Comparison of ENCODE assay signal across 14 cellular contexts in genomic region chr19:34474233-34474989, GRCh38. TPM values are rescaled to one million over a fixed set of nuclear protein-coding genes. Genes with fewer than 3 reads are reported as not detected.
A peak's percentile ranks its signal among the peaks of the same experiment; 100 is the strongest.
DNase-seq lines count a peak whose midpoint lies in the region; ATAC-seq and TF ChIP-seq lines count a peak whose summit lies in the region.
"Had no signal": no experiment of that assay in that cellular context is flagged by ENCODE, and none has a peak within 500 bp of the region (broad histone marks: within the 10 kb centered on the region; RNA-seq: fewer than 3 reads in every experiment).

No MANE protein-coding gene starts in this region.

- no peak overlapping the region for H3K4ac ChIP-seq in IMR-90 (ENCODE audit: low read depth, low read length)

- TF ChIP-seq CTCF in IMR-90 (conservative IDR thresholded peaks at IDR 0.05; ENCODE audit: low read depth, low read length) (no peak), SK-N-SH (IDR thresholded peaks at IDR 0.05) (no peak), osteocyte (IDR thresholded peaks at IDR 0.05) (no peak)

- no peak overlapping the region for H4K5ac ChIP-seq in IMR-90 (ENCODE audit: low read depth, low read length)

- H3K4me2 ChIP-seq in IMR-90 (ENCODE audit: low read depth, low read length) (no peak overlapping the region; the same call in 1 of the 2 replicates), SK-N-SH (peak overlapping the region; percentile 64; the same call in 1 of the 2 replicates)

- H3F3A ChIP-seq in SK-N-SH (replicated peaks; ENCODE audit: insufficient read depth) = peaks cover 41% of the 10 kb centered on the region

- H3K36me3 ChIP-seq in IMR-90 (ENCODE audit: control insufficient read depth, insufficient read depth, low read length) = peaks cover 17% of the 10 kb centered on the region
- peaks cover 17 to 23% of the 10 kb centered on the region in 2 experiments for H3K36me3 ChIP-seq in SK-N-SH (replicated peaks in 1 of 2; ENCODE audit: control insufficient read depth in 1 of 2, insufficient read depth in 2 of 2, low read length in 1 of 2)

- no peak overlapping the region for H2AK5ac ChIP-seq in IMR-90 (ENCODE audit: low read depth, low read length)

- H4K8ac ChIP-seq in IMR-90 (ENCODE audit: low read depth in 2 of 2, low read length in 2 of 2) = no peak overlapping the region

- H3K4me1 Mint-ChIP-seq in activated CD4-positive, alpha-beta T cell treated with anti-CD3 and anti-CD28 coated beads for 36 hours = peaks cover 19% of the 10 kb centered on the region
- peaks cover 6% of the 10 kb centered on the region for H3K4me1 Mint-ChIP-seq in activated CD4-positive, alpha-beta T cell treated with anti-CD3 and anti-CD28 coated beads, Interleukin-2, amount 10 ng/mL, durations not matched to agents 7 days and 5 days
- H3K4me1 Mint-ChIP-seq in osteocyte (ENCODE audit: unreplicated experiment) = peaks cover 10% of the 10 kb centered on the region
- H3K4me1 Mint-ChIP-seq: neural crest cell had no signal

- H2BK15ac ChIP-seq in IMR-90 (ENCODE audit: low read depth, low read length) = no peak overlapping the region; the same call in 2 of the 3 replicates

- H3K14ac ChIP-seq in IMR-90 (replicated peaks; ENCODE audit: low read depth, low read length) = no peak overlapping the region

- H4K91ac ChIP-seq in IMR-90 (ENCODE audit: insufficient read depth, low read depth, low read length) = no peak overlapping the region

- TF ChIP-seq EP300 in SK-N-SH (IDR thresholded peaks at IDR 0.05; ENCODE audit: borderline replicate concordance in 1 of 2, low read depth in 1 of 2, low read length in 1 of 2) = no peak

- peaks cover 8% of the 10 kb centered on the region for H3K27me3 Mint-ChIP-seq in activated CD4-positive, alpha-beta T cell treated with anti-CD3 and anti-CD28 coated beads for 36 hours
- H3K27me3 Mint-ChIP-seq in activated CD4-positive, alpha-beta T cell treated with anti-CD3 and anti-CD28 coated beads, Interleukin-2, amount 10 ng/mL, durations not matched to agents 7 days and 5 days = peaks cover 9% of the 10 kb centered on the region
- H3K27me3 Mint-ChIP-seq in osteocyte (ENCODE audit: unreplicated experiment) = no peaks in the 10 kb centered on the region

- peak overlapping the region; percentile 88 for H3K27ac Mint-ChIP-seq in activated CD4-positive, alpha-beta T cell treated with anti-CD3 and anti-CD28 coated beads for 36 hours
- no peak overlapping the region for H3K27ac Mint-ChIP-seq in activated CD4-positive, alpha-beta T cell treated with anti-CD3 and anti-CD28 coated beads, Interleukin-2, amount 10 ng/mL, durations not matched to agents 7 days and 5 days
- peak overlapping the region; percentile 59 for H3K27ac Mint-ChIP-seq in osteocyte (ENCODE audit: unreplicated experiment)
- H3K27ac Mint-ChIP-seq: immature natural killer cell had no signal

- H3K27ac ChIP-seq in IMR-90 (ENCODE audit: insufficient read depth, low read length) (peak overlapping the region; percentile 62; the same call in 1 of the 2 replicates), SK-N-SH (ENCODE audit: low read depth in 2 of 2, low read length in 1 of 2) (peak overlapping the region in 1 of 2 experiments; percentile 78; a peak in 3 of 4 replicates)

- no peak overlapping the region for H3K4me3 ChIP-seq in IMR-90 (ENCODE audit: insufficient read depth, low read depth, low read length)
- no peak overlapping the region for H3K4me3 ChIP-seq in SK-N-SH (ENCODE audit: low read depth in 2 of 2, low read length in 1 of 2)
- H3K4me3 ChIP-seq: tibial nerve had no signal

- no CpG with 5 or more reads among the region's 4 CpGs for WGBS in IMR-90 (ENCODE audit: extremely low coverage in 2 of 2, insufficient read length in 1 of 2), 2 experiments
- WGBS in SK-N-SH (ENCODE audit: low lambda C conversion rate) = 74% methylated on average over 4 of the region's 4 CpGs

- H2BK120ac ChIP-seq in IMR-90 (ENCODE audit: low read depth, low read length) = no peak overlapping the region

- H2AFZ ChIP-seq in IMR-90 (replicated peaks; ENCODE audit: low read length, poor library complexity) (no peak overlapping the region), SK-N-SH (ENCODE audit: low read depth) (no peak overlapping the region)

- H3K4me1 ChIP-seq in IMR-90 (ENCODE audit: control insufficient read depth, insufficient read depth, low read length) (peaks cover 6% of the 10 kb centered on the region), SK-N-SH (ENCODE audit: control insufficient read depth in 1 of 2, insufficient read depth in 2 of 2, low read depth in 1 of 2, low read length in 1 of 2) (0 out of 4 replicates have a peak, but pooled peaks cover 0 to 8% of the 10 kb centered on the region in 2 experiments)

- no TSS peak for BruUV-seq in IMR-90 (replicated peaks; lab: Mats Ljungman, UMichigan)

- H3K9me3 Mint-ChIP-seq in activated CD4-positive, alpha-beta T cell treated with anti-CD3 and anti-CD28 coated beads for 36 hours (ENCODE audit: low read depth) = no peaks in the 10 kb centered on the region
- no peaks in the 10 kb centered on the region for H3K9me3 Mint-ChIP-seq in activated CD4-positive, alpha-beta T cell treated with anti-CD3 and anti-CD28 coated beads, Interleukin-2, amount 10 ng/mL, durations not matched to agents 7 days and 5 days
- no peaks in the 10 kb centered on the region for H3K9me3 Mint-ChIP-seq in osteocyte (ENCODE audit: unreplicated experiment)
- H3K9me3 Mint-ChIP-seq: immature natural killer cell, neural crest cell had no signal

- H3K4me3 Mint-ChIP-seq in activated CD4-positive, alpha-beta T cell treated with anti-CD3 and anti-CD28 coated beads for 36 hours = no peak overlapping the region
- no peak overlapping the region for H3K4me3 Mint-ChIP-seq in activated CD4-positive, alpha-beta T cell treated with anti-CD3 and anti-CD28 coated beads, Interleukin-2, amount 10 ng/mL, durations not matched to agents 7 days and 5 days
- no peak overlapping the region for H3K4me3 Mint-ChIP-seq in osteocyte (ENCODE audit: unreplicated experiment)
- H3K4me3 Mint-ChIP-seq: immature natural killer cell, neural crest cell had no signal

- no peak for ATAC-seq in activated CD4-positive, alpha-beta T cell treated with anti-CD3 and anti-CD28 coated beads for 36 hours
- peak; percentile 22 for ATAC-seq in IMR-90 (ENCODE audit: low read depth)

- CTCF ChIA-PET in activated CD4-positive, alpha-beta T cell treated with anti-CD3 and anti-CD28 coated beads for 36 hours (lab: Charles Lee) = interaction anchor here (1.0 to 1.6 kb wide), 3 partner anchors 8 to 43 kb away, joined by 3 to 5 read pairs (median 3); partner anchors contain the start of gene WTIP
- CTCF ChIA-PET in activated CD4-positive, alpha-beta T cell treated with anti-CD3 and anti-CD28 coated beads, Interleukin-2, amount 10 ng/mL, durations not matched to agents 7 days and 5 days (lab: Charles Lee) = interaction anchor here (1.1 kb wide), 1 partner anchor 8 kb away, joined by 3 read pairs; no protein-coding TSS in a partner anchor
- CTCF ChIA-PET in IMR-90 (lab: Yijun Ruan, JAX) = interaction anchor here (1.0 kb wide), 1 partner anchor 27 kb away, joined by 3 read pairs; no protein-coding TSS in a partner anchor
- CTCF ChIA-PET in SK-N-SH (lab: Yijun Ruan, JAX) = interaction anchor here (1.0 to 3.4 kb wide), 2 partner anchors 12 to 238 kb away, joined by 3 to 10 read pairs; no protein-coding TSS in a partner anchor

- H4K20me1 ChIP-seq in IMR-90 (ENCODE audit: insufficient read depth, low read length) = peaks cover 12% of the 10 kb centered on the region
- peaks cover 8% of the 10 kb centered on the region; the same call in 1 of the 2 replicates for H4K20me1 ChIP-seq in SK-N-SH (ENCODE audit: insufficient read depth)

- no peak for TF ChIP-seq POLR2A in IMR-90 (IDR thresholded peaks at IDR 0.05; ENCODE audit: low read depth, low read length)

- POLR2A ChIA-PET in activated CD4-positive, alpha-beta T cell treated with anti-CD3 and anti-CD28 coated beads for 36 hours (lab: Charles Lee) = interaction anchor here (0.7 to 1.9 kb wide), 2 partner anchors 47 to 452 kb away, joined by 3 to 7 read pairs; partner anchors contain the start of gene UBA2
- POLR2A ChIA-PET in activated CD4-positive, alpha-beta T cell treated with anti-CD3 and anti-CD28 coated beads, Interleukin-2, amount 10 ng/mL, durations not matched to agents 7 days and 5 days (lab: Charles Lee) = no interaction called here
- POLR2A ChIA-PET in IMR-90 (lab: Charles Lee; ENCODE audit: unreplicated experiment) (interaction anchor here (0.6 kb wide), 1 partner anchor 269 kb away, joined by 6 read pairs; no protein-coding TSS in a partner anchor), SK-N-SH (lab: Yijun Ruan, JAX) (interaction anchor here (0.6 kb wide), 1 partner anchor 9 kb away, joined by 5 read pairs; no protein-coding TSS in a partner anchor)

- no peak for DNase-seq in activated CD4-positive, alpha-beta T cell treated with anti-CD3 and anti-CD28 coated beads for 36 hours
- no peak for DNase-seq in activated CD4-positive, alpha-beta T cell treated with anti-CD3 and anti-CD28 coated beads, Interleukin-2, amount 10 ng/mL, durations not matched to agents 7 days and 5 days
- DNase-seq in IMR-90 (peak; percentile 14), SK-N-SH (no peak), osteocyte (ENCODE audit: extremely low spot score, unreplicated experiment) (no peak), cerebellar cortex (ENCODE audit: low spot score) (no peak), medulla oblongata (ENCODE audit: extremely low spot score) (no peak), NCI-H774 (lab: John Stamatoyannopoulos, UW) (no peak)
- DNase-seq: activated CD8-positive, alpha-beta memory T cell treated with anti-CD3 and anti-CD28 coated beads, Interleukin-2, amount 50 U/mL, for 4 hours; immature natural killer cell; NCI-H446; right cardiac atrium had no signal

- H2BK5ac ChIP-seq in IMR-90 (ENCODE audit: low read depth, low read length, poor library complexity, severe bottlenecking) = peak overlapping the region; percentile 24

- peaks cover 14% of the 10 kb centered on the region for H3K9me1 ChIP-seq in IMR-90 (ENCODE audit: insufficient read depth, low read length)

- H3K18ac ChIP-seq in IMR-90 (ENCODE audit: low read depth, low read length) = no peak overlapping the region

- dilution Hi-C loops in IMR-90 (cut with HindIII; ENCODE audit: low sequenced_read_pairs, unreplicated experiment) = no loop called here

- H3K9me3 ChIP-seq in IMR-90 (ENCODE audit: control insufficient read depth, insufficient read depth, low read length) = no peaks in the 10 kb centered on the region
- H3K9me3 ChIP-seq in SK-N-SH = no peaks in the 10 kb centered on the region
- H3K9me3 ChIP-seq: tibial nerve had no signal

- H2BK20ac ChIP-seq in IMR-90 (ENCODE audit: low read depth, low read length) = no peak overlapping the region

- H3K9ac ChIP-seq in IMR-90 (ENCODE audit: low read depth, low read length) = no peak overlapping the region
- H3K9ac ChIP-seq in SK-N-SH = no peak overlapping the region; the same call in 1 of the 2 replicates

- no peaks in the 10 kb centered on the region for H3K27me3 ChIP-seq in IMR-90 (ENCODE audit: control insufficient read depth, insufficient read depth, low read length)
- no peaks in the 10 kb centered on the region for H3K27me3 ChIP-seq in SK-N-SH (ENCODE audit: insufficient read depth)
- H3K27me3 ChIP-seq: tibial nerve had no signal

- H3K79me2 ChIP-seq in SK-N-SH (ENCODE audit: insufficient read depth) = no peaks in the 10 kb centered on the region

- no peak overlapping the region for H2AK9ac ChIP-seq in IMR-90 (replicated peaks; ENCODE audit: low read depth, low read length, poor library complexity)

- H3K23ac ChIP-seq in IMR-90 (ENCODE audit: low read depth, low read length) = no peak overlapping the region

- peaks cover 4 to 32% of the 10 kb centered on the region in 2 experiments; a peak in 2 of 4 replicates for H3K79me1 ChIP-seq in IMR-90 (ENCODE audit: low read depth in 1 of 2, low read length in 2 of 2)

- TF ChIP-seq RAD21 in IMR-90 (IDR thresholded peaks at IDR 0.05; ENCODE audit: low read length) (no peak), SK-N-SH (IDR thresholded peaks at IDR 0.05; ENCODE audit: low read length) (no peak)

- H3K36me3 Mint-ChIP-seq in activated CD4-positive, alpha-beta T cell treated with anti-CD3 and anti-CD28 coated beads for 36 hours (ENCODE audit: low read depth) = peaks cover 33% of the 10 kb centered on the region
- H3K36me3 Mint-ChIP-seq in activated CD4-positive, alpha-beta T cell treated with anti-CD3 and anti-CD28 coated beads, Interleukin-2, amount 10 ng/mL, durations not matched to agents 7 days and 5 days (ENCODE audit: low read depth) = peaks cover 28% of the 10 kb centered on the region
- H3K36me3 Mint-ChIP-seq in osteocyte (ENCODE audit: unreplicated experiment) = peaks cover 17% of the 10 kb centered on the region

- intact Hi-C loops in activated CD4-positive, alpha-beta T cell treated with anti-CD3 and anti-CD28 coated beads for 36 hours (cut with DNase I, micrococcal nuclease) = loop anchor here (2.0 kb wide), 2 partner anchors 26 to 44 kb away; no protein-coding TSS in a partner anchor
- intact Hi-C loops in IMR-90 (cut with micrococcal nuclease) = loop anchor here (5.0 kb wide), 1 partner anchor 42 kb away; no protein-coding TSS in a partner anchor

- H3K9me2 ChIP-seq in SK-N-SH = no peaks in the 10 kb centered on the region

- H3K56ac ChIP-seq in IMR-90 (ENCODE audit: extremely low read depth, insufficient read depth, low read length) = no peak overlapping the region

- in situ Hi-C loops in IMR-90 (cut with MboI; ENCODE audit: low sequenced_read_pairs) = no loop called here

RNA-seq across cellular contexts. Expression of gene WTIP, which starts 7.1 kb away (rescaled TPM):
- total RNA-seq in activated CD4-positive, alpha-beta T cell treated with anti-CD3 and anti-CD28 coated beads for 36 hours = 1 to 10 TPM in 1 of 2 experiments, under 1 TPM in 1; 0.60 to 1.0 TPM
- total RNA-seq in activated CD4-positive, alpha-beta T cell treated with anti-CD3 and anti-CD28 coated beads, Interleukin-2, amount 10 ng/mL, durations not matched to agents 7 days and 5 days = 1 to 10 TPM in 1 of 2 experiments, under 1 TPM in 1; 0.69 to 1.0 TPM
- 35.0 and 48.9 TPM in 2 replicates for total RNA-seq in IMR-90 (2012; rRNA removed)
- 30.3 and 30.7 TPM in 2 replicates for polyA plus RNA-seq in IMR-90 (2012; rRNA removed)
- polyA plus RNA-seq in IMR-90 (2012; cell fraction: cytosol; rRNA removed) = 25.9 and 38.5 TPM in 2 replicates
- polyA plus RNA-seq in IMR-90 (2012; cell fraction: nucleus; rRNA removed; ENCODE audit: low replicate concordance) = 19.3 and 41.0 TPM in 2 replicates
- 24.1 and 27.7 TPM in 2 replicates for polyA plus RNA-seq in SK-N-SH (2012; rRNA removed)
- polyA plus RNA-seq in SK-N-SH (2012; cell fraction: cytosol; rRNA removed) = 12.2 and 21.8 TPM in 2 replicates
- 20.6 and 31.8 TPM in 2 replicates for polyA plus RNA-seq in SK-N-SH (2012; cell fraction: nucleus; rRNA removed)
- 25.7 and 32.5 TPM in 2 replicates for total RNA-seq in osteocyte

RNA-seq across cellular contexts. Expression of gene UBA2, which starts 46.2 kb away (rescaled TPM):
- total RNA-seq in activated CD4-positive, alpha-beta T cell treated with anti-CD3 and anti-CD28 coated beads for 36 hours = 100 to 1,000 TPM; 145 to 225 TPM
- 100 to 1,000 TPM; 116 to 140 TPM for total RNA-seq in activated CD4-positive, alpha-beta T cell treated with anti-CD3 and anti-CD28 coated beads, Interleukin-2, amount 10 ng/mL, durations not matched to agents 7 days and 5 days
- total RNA-seq in IMR-90 (2012; rRNA removed) (135 and 153 TPM in 2 replicates), osteocyte (99.4 and 101 TPM in 2 replicates)
- polyA plus RNA-seq in IMR-90 (2012; rRNA removed) (82.3 and 82.8 TPM in 2 replicates), SK-N-SH (2012; rRNA removed) (117 and 133 TPM in 2 replicates)
- polyA plus RNA-seq in IMR-90 (2012; cell fraction: cytosol; rRNA removed) = 14.1 and 26.7 TPM in 2 replicates
- 5.9 and 37.2 TPM in 2 replicates for polyA plus RNA-seq in IMR-90 (2012; cell fraction: nucleus; rRNA removed; ENCODE audit: low replicate concordance)
- polyA plus RNA-seq in SK-N-SH (2012; cell fraction: cytosol; rRNA removed) = 144 and 150 TPM in 2 replicates
- 38.5 and 73.1 TPM in 2 replicates for polyA plus RNA-seq in SK-N-SH (2012; cell fraction: nucleus; rRNA removed)

Comparison
In these comparisons a context has a peak if more than half of its experiments do, and no peak if none do; other contexts are left out.
1. RNA of gene WTIP, which starts 7.1 kb away (total RNA-seq): 35.0 to 48.9 TPM in IMR-90 and 25.7 to 32.5 TPM in osteocyte; 0.69 to 1.0 TPM in activated CD4-positive, alpha-beta T cell treated with anti-CD3 and anti-CD28 coated beads, Interleukin-2, amount 10 ng/mL, durations not matched to agents 7 days and 5 days and 0.60 to 1.0 TPM in activated CD4-positive, alpha-beta T cell treated with anti-CD3 and anti-CD28 coated beads for 36 hours; every median in the first group is over 10 times any median in the second.